In the genomic region with DNA sequence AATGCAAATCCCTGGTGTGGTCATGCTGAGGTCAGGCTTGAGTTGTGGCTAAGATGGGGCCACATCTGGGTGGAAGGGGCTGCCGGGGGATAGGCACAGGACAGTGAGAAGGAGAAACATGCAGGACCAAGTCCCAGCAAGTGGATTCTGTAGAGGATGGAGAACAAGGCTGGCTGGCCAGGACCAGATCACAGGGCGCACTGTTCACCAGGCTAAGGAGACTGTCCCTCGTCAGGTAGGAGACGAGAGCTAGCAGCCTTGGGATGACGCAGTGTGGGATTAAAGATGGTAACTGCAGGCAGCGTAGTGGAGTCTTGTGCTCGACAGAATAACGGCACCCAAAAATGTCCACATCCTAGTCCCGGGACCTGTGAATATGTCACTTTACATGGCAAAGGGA, we compare ENCODE assay signal across 12 cellular contexts.
"Had no signal": no experiment of that assay in that cellular context is flagged by ENCODE, and none has a peak within 500 bp of the region (broad histone marks: within the 10 kb centered on the region; RNA-seq: fewer than 3 reads in every experiment).

No MANE protein-coding gene starts in this region.

- H3K4me1 ChIP-seq: foreskin keratinocyte, stomach had no signal

- H3K36me3 ChIP-seq: stomach had no signal

- H3K4me3 ChIP-seq: stomach had no signal

- H3K9me3 ChIP-seq: stomach had no signal

- H3K36me3 Mint-ChIP-seq: naive thymus-derived CD8-positive, alpha-beta T cell had no signal

- H3K27me3 Mint-ChIP-seq: naive thymus-derived CD8-positive, alpha-beta T cell had no signal

- ATAC-seq: foreskin keratinocyte; left colon; naive thymus-derived CD8-positive, alpha-beta T cell; right cardiac atrium had no signal

- H3K27ac ChIP-seq: foreskin keratinocyte, stomach had no signal

- DNase-seq: dermis blood vessel endothelial cell; erythroblast; foreskin keratinocyte; hippocampal formation; left colon; mesendoderm; naive thymus-derived CD8-positive, alpha-beta T cell; right cardiac atrium; stimulated activated naive CD4-positive, alpha-beta T cell; stomach; substantia nigra; trophoblast cell had no signal
